ENCODE assay signal across 13 cellular contexts in the genomic region with DNA sequence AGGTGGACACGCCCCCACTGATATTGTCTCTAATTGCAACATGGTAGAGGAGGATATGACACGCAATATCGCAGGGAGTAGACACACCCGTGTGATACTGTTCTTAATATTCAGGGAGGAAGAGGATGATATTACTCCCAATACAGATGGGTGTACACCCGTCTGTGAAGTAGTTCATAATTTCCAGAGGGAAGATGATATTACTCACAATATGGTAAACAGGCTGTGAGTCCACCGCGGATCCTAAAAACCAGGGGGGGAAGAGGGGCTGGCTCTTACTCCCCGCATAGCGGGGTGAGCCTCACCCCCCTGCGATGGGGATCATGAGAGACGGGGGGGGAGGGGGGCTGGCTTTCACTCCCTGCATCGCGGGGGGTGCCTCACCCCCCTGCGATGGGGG. TPM values are rescaled to one million over a fixed set of nuclear protein-coding genes. Genes with fewer than 3 reads are reported as not detected.
"Had no signal": no experiment of that assay in that cellular context is flagged by ENCODE, and none has a peak within 500 bp of the region (broad histone marks: within the 10 kb centered on the region; RNA-seq: fewer than 3 reads in every experiment).

No MANE protein-coding gene starts in this region.

RNA-seq across cellular contexts. Expression of a gene that starts 52.4 kb away (rescaled TPM):
- total RNA-seq: activated CD4-positive, alpha-beta memory T cell treated with anti-CD3 and anti-CD28 coated beads, Interleukin-2, amount 10 ng/mL, durations not matched to agents 7 days and 5 days; activated CD8-positive, alpha-beta memory T cell treated with anti-CD3 and anti-CD28 coated beads for 36 hours; activated CD8-positive, alpha-beta memory T cell treated with anti-CD3 and anti-CD28 coated beads, Interleukin-2, amount 10 ng/mL, durations not matched to agents 7 days and 5 days; astrocyte; bronchial epithelial cell; cardiac septum; cerebellum; dorsolateral prefrontal cortex; esophagus muscularis mucosa; foreskin keratinocyte; gastrocnemius medialis; heart left ventricle; T-helper 17 cell had no signal
